In genomic region chr3:85255954-85256353, GRCh38 we compare ENCODE assay signal across 1 cellular context.
TF ChIP-seq lines count a peak whose summit lies in the region.

No MANE protein-coding gene starts in this region.

TF ChIP-seq in SK-N-SH treated with all-trans-retinoic acid at 6 μM for 48 hours, 23 proteins besides CTCF, POLR2A, EP300 and RAD21 (continued from another document):
- TF ChIP-seq PPARA (CRISPR knock-in tag; IDR thresholded peaks at IDR 0.05; ENCODE audit: borderline replicate concordance), result no peak
- no peak for TF ChIP-seq TOX (CRISPR knock-in tag; IDR thresholded peaks at IDR 0.05; ENCODE audit: borderline replicate concordance)
- TF ChIP-seq ZNF70 (CRISPR knock-in tag; IDR thresholded peaks at IDR 0.05), result no peak
- TF ChIP-seq GLIS3 (CRISPR knock-in tag; IDR thresholded peaks at IDR 0.05), result no peak
- no peak for TF ChIP-seq PATZ1 (CRISPR knock-in tag; IDR thresholded peaks at IDR 0.05; ENCODE audit: borderline replicate concordance)
- no peak for TF ChIP-seq CREB5 (CRISPR knock-in tag; IDR thresholded peaks at IDR 0.05; ENCODE audit: low read depth)
- TF ChIP-seq ARNTL (CRISPR knock-in tag; IDR thresholded peaks at IDR 0.05; ENCODE audit: borderline replicate concordance, low read depth), result no peak
- TF ChIP-seq SNAI2 (CRISPR knock-in tag; IDR thresholded peaks at IDR 0.05), result no peak
